In genomic region chr10:133326745-133327650, GRCh38 we compare ENCODE assay signal across 21 cellular contexts. TPM values are rescaled to one million over a fixed set of nuclear protein-coding genes. Genes with fewer than 3 reads are reported as not detected.
DNase-seq lines count a peak whose midpoint lies in the region; ATAC-seq and TF ChIP-seq lines count a peak whose summit lies in the region.
"Had no signal": no experiment of that assay in that cellular context is flagged by ENCODE, and none has a peak within 500 bp of the region (broad histone marks: within the 10 kb centered on the region; RNA-seq: fewer than 3 reads in every experiment).

No MANE protein-coding gene starts in this region.

- H3K4me3 ChIP-seq in choroid plexus epithelial cell (ENCODE audit: low read depth, low read length) (no peak overlapping the region), mesenchymal stem cell (ENCODE audit: insufficient read depth in 1 of 2, low read depth in 1 of 2, low read length in 2 of 2) (no peak overlapping the region), sigmoid colon (no peak overlapping the region)
- H3K4me3 ChIP-seq: testis had no signal

- peak overlapping the region; percentile 2 for H4K91ac ChIP-seq in mesenchymal stem cell (ENCODE audit: low read length)

- peak overlapping the region; percentile 19 for H3K4me2 ChIP-seq in mesenchymal stem cell (ENCODE audit: low read length, poor library complexity, severe bottlenecking)

- no peak overlapping the region for H2AFZ ChIP-seq in mesenchymal stem cell (ENCODE audit: low read depth, low read length)

- peaks cover 4 to 69% of the 10 kb centered on the region in 2 experiments for H3K27me3 ChIP-seq in mesenchymal stem cell (ENCODE audit: control insufficient read depth in 1 of 2, insufficient read depth in 1 of 2, low read length in 2 of 2)
- H3K27me3 ChIP-seq in sigmoid colon: peaks cover 40 to 85% (median 59%) of the 10 kb centered on the region in 3 donors
- H3K27me3 ChIP-seq: testis had no signal

- H3K36me3 ChIP-seq in mesenchymal stem cell (ENCODE audit: control insufficient read depth in 1 of 2, insufficient read depth in 2 of 2, low read depth in 1 of 2, low read length in 2 of 2): peaks cover 0 to 4% of the 10 kb centered on the region in 2 experiments
- H3K36me3 ChIP-seq in sigmoid colon: no peaks in the 10 kb centered on the region

- H3K18ac ChIP-seq in mesenchymal stem cell (ENCODE audit: low read depth in 1 of 2, low read length in 2 of 2): no peak overlapping the region

- ATAC-seq in GM18858 (IDR thresholded peaks at IDR 0.05; ENCODE audit: unreplicated experiment): no peak
- ATAC-seq: HCT116, Right ventricle myocardium inferior had no signal

- H2BK5ac ChIP-seq in mesenchymal stem cell (ENCODE audit: low read depth, low read length, poor library complexity, severe bottlenecking): no peak overlapping the region

- H3K14ac ChIP-seq in mesenchymal stem cell (ENCODE audit: low read length in 2 of 2): no peak overlapping the region

- DNase-seq in DMS53 (lab: John Stamatoyannopoulos, UW) (peak; percentile 62), choroid plexus epithelial cell (ENCODE audit: low read depth) (peak; percentile 42), mesenchymal stem cell (no peak), NCI-H1436 (lab: John Stamatoyannopoulos, UW) (no peak), sigmoid colon (no peak), NCI-H1048 (lab: John Stamatoyannopoulos, UW) (no peak)
- DNase-seq: activated CD8-positive, alpha-beta memory T cell treated with anti-CD3 and anti-CD28 coated beads for 24 hours; Calu3; effector CD8-positive, alpha-beta T cell; GF-D8; Karpas-422; NCI-H1436 treated with DMSO at 0.1 percent for 48 hours; NCI-H345; small intestine; testis had no signal

- H4K8ac ChIP-seq in mesenchymal stem cell (ENCODE audit: low read length): no peak overlapping the region

- H3K4me1 ChIP-seq in mesenchymal stem cell (ENCODE audit: control insufficient read depth, insufficient read depth, low read depth, low read length): peaks cover 47% of the 10 kb centered on the region
- H3K4me1 ChIP-seq in sigmoid colon: peaks cover 0 to 31% (median 25%) of the 10 kb centered on the region in 4 donors

- H3K4ac ChIP-seq in mesenchymal stem cell (ENCODE audit: low read depth in 1 of 2, low read length in 2 of 2): no peak overlapping the region

- H2BK12ac ChIP-seq in mesenchymal stem cell (ENCODE audit: low read length in 2 of 2): no peak overlapping the region

- TF ChIP-seq POLR2A in sigmoid colon (IDR thresholded peaks at IDR 0.05): no peak

- TF ChIP-seq EP300 in Ishikawa (IDR thresholded peaks at IDR 0.05; ENCODE audit: borderline replicate concordance): peak; percentile 75
- TF ChIP-seq EP300 in sigmoid colon (IDR thresholded peaks at IDR 0.05): no peak

- WGBS in mesenchymal stem cell: 73% methylated on average over 26 of the region's 28 CpGs
- 25 to 40% methylated on average over 28 of the region's 28 CpGs for WGBS in sigmoid colon, 2 donors

- TF ChIP-seq CTCF in choroid plexus epithelial cell (conservative IDR thresholded peaks at IDR 0.05; ENCODE audit: low read depth, low read length) (no peak), sigmoid colon (IDR thresholded peaks at IDR 0.05) (no peak)

- no peak overlapping the region for H3K9ac ChIP-seq in mesenchymal stem cell (ENCODE audit: low read length)

- H3K9me3 ChIP-seq in mesenchymal stem cell (ENCODE audit: control insufficient read depth, low read length) (no peaks in the 10 kb centered on the region), sigmoid colon (no peaks in the 10 kb centered on the region)
- H3K9me3 ChIP-seq: testis had no signal

- H3K23ac ChIP-seq in mesenchymal stem cell (ENCODE audit: low read length in 2 of 2): no peak overlapping the region

- no peak for TF ChIP-seq RAD21 in Ishikawa (IDR thresholded peaks at IDR 0.05; ENCODE audit: low read depth)

- H2BK15ac ChIP-seq in mesenchymal stem cell (ENCODE audit: low read depth, poor library complexity, severe bottlenecking): no peak overlapping the region

- no peak overlapping the region for H2BK120ac ChIP-seq in mesenchymal stem cell (ENCODE audit: low read depth, low read length)

- H3K79me1 ChIP-seq in mesenchymal stem cell (replicated peaks; ENCODE audit: low read length, poor library complexity, severe bottlenecking): no peaks in the 10 kb centered on the region

- peak overlapping the region; percentile 13 for H3K27ac ChIP-seq in mesenchymal stem cell (ENCODE audit: low read length, poor library complexity, severe bottlenecking)
- no peak overlapping the region for H3K27ac ChIP-seq in sigmoid colon
- H3K27ac ChIP-seq: testis had no signal

- H2AK5ac ChIP-seq in mesenchymal stem cell (ENCODE audit: low read length, severe bottlenecking): peak overlapping the region; percentile 68

- intact Hi-C loops in sigmoid colon (cut with DNase I): loop anchor here (5.0 kb wide), 1 partner anchor 65 kb away; the partner anchor contains the start of gene MTG1

TF ChIP-seq in Ishikawa, 13 proteins besides CTCF, POLR2A, EP300 and RAD21:
- TF ChIP-seq TEAD4 (IDR thresholded peaks at IDR 0.05): peak; percentile 72
- peak; percentile 81 for TF ChIP-seq ZBTB7A (IDR thresholded peaks at IDR 0.05; ENCODE audit: low read depth)
- TF ChIP-seq MAX (IDR thresholded peaks at IDR 0.05): peak; percentile 37
- peak; percentile 10; the same call in 1 of the 2 replicates for TF ChIP-seq TAF1 (IDR thresholded peaks at IDR 0.05; ENCODE audit: low read depth)
- peak; percentile 10; the same call in 1 of the 2 replicates for TF ChIP-seq YY1 (IDR thresholded peaks at IDR 0.05; ENCODE audit: low read depth)
- peak; percentile 50; the same call in 1 of the 2 replicates for TF ChIP-seq NFIC (IDR thresholded peaks at IDR 0.05)
- TF ChIP-seq USF1 (IDR thresholded peaks at IDR 0.05): peak; percentile 56
- TF ChIP-seq EGR1 (IDR thresholded peaks at IDR 0.05): no peak
- TF ChIP-seq REST (IDR thresholded peaks at IDR 0.05; ENCODE audit: low read depth): no peak
- peak; percentile 78; the same call in 1 of the 2 replicates for TF ChIP-seq TCF12 (IDR thresholded peaks at IDR 0.05; ENCODE audit: low read depth)
- TF ChIP-seq FOXM1 (IDR thresholded peaks at IDR 0.05; ENCODE audit: borderline replicate concordance, low read depth): no peak; the same call in 1 of the 2 replicates
- no peak for TF ChIP-seq CEBPB (IDR thresholded peaks at IDR 0.05)
- TF ChIP-seq CREB1 (IDR thresholded peaks at IDR 0.05; ENCODE audit: low read depth): no peak

RNA-seq across cellular contexts. Expression of gene CALY, which starts 9.7 kb away (rescaled TPM):
- 0.54 TPM for polyA plus RNA-seq in mesenchymal stem cell (2013, experiment 1 of 2)
- polyA plus RNA-seq in mesenchymal stem cell (2013, experiment 2 of 2): 0.47 TPM
- total RNA-seq in sigmoid colon: 1 to 10 TPM; 1.3 to 6.8 (median 5.4) TPM
- polyA plus RNA-seq in sigmoid colon: 1 to 10 TPM in 1 of 3 donors, not detected in 2; 1.4 TPM
- total RNA-seq: Calu3; liver; Right ventricle myocardium inferior; T-helper 2 cell treated with Interferon-gamma antibody and Interleukin-4, amounts not matched to agents 100 ng/mL and 5 ng/mL, for 36 hours had no signal

RNA-seq across cellular contexts. Expression of gene ZNF511, which starts 18.3 kb away (rescaled TPM):
- polyA plus RNA-seq in mesenchymal stem cell (2013, experiment 1 of 2): 17.8 TPM
- polyA plus RNA-seq in mesenchymal stem cell (2013, experiment 2 of 2): 17.9 TPM
- total RNA-seq in sigmoid colon: 10 to 100 TPM; 42.8 to 53.6 (median 45.1) TPM
- 10 to 100 TPM; 34.7 to 55.6 (median 49.9) TPM for polyA plus RNA-seq in sigmoid colon

RNA-seq across cellular contexts. Expression of gene TUBGCP2, which starts 18.3 kb away (rescaled TPM):
- polyA plus RNA-seq in mesenchymal stem cell (2013, experiment 1 of 2): 36.2 TPM
- polyA plus RNA-seq in mesenchymal stem cell (2013, experiment 2 of 2): 35.4 TPM
- 10 to 100 TPM; 25.8 to 33.5 (median 30.2) TPM for total RNA-seq in sigmoid colon
- polyA plus RNA-seq in sigmoid colon: 10 to 100 TPM; 13.8 to 51.1 (median 26.6) TPM

RNA-seq across cellular contexts. Expression of gene PRAP1, which starts 20.2 kb away (rescaled TPM):
- not detected for polyA plus RNA-seq in mesenchymal stem cell (2013, experiment 1 of 2)
- not detected for polyA plus RNA-seq in mesenchymal stem cell (2013, experiment 2 of 2)
- total RNA-seq in sigmoid colon: 1 to 10 TPM in 1 of 4 donors, not detected in 3; 2.9 TPM
- polyA plus RNA-seq in sigmoid colon: 100 to 1,000 TPM in 1 of 3 donors, 10 to 100 TPM in 2; 73.4 to 102 (median 88.9) TPM
- total RNA-seq: Calu3; Right ventricle myocardium inferior; T-helper 2 cell treated with Interferon-gamma antibody and Interleukin-4, amounts not matched to agents 100 ng/mL and 5 ng/mL, for 36 hours had no signal

RNA-seq across cellular contexts. Expression of gene FUOM, which starts 30.8 kb away (rescaled TPM):
- 38.2 TPM for polyA plus RNA-seq in mesenchymal stem cell (2013, experiment 1 of 2)
- polyA plus RNA-seq in mesenchymal stem cell (2013, experiment 2 of 2): 37.0 TPM
- 10 to 100 TPM in 2 of 4 donors, 1 to 10 TPM in 2; 8.0 to 25.7 (median 12.8) TPM for total RNA-seq in sigmoid colon
- 10 to 100 TPM; 39.0 to 98.0 (median 48.9) TPM for polyA plus RNA-seq in sigmoid colon

Comparison
In these comparisons a context has a peak if more than half of its experiments do, and no peak if none do; other contexts are left out.
1. DNase-seq: peak in DMS53 (single experiment) and choroid plexus epithelial cell (single experiment); none in mesenchymal stem cell (single experiment), NCI-H1436 (single experiment), sigmoid colon (single experiment) and NCI-H1048 (single experiment).